Comparison of ENCODE assay signal across 8 cellular contexts in the genomic region with DNA sequence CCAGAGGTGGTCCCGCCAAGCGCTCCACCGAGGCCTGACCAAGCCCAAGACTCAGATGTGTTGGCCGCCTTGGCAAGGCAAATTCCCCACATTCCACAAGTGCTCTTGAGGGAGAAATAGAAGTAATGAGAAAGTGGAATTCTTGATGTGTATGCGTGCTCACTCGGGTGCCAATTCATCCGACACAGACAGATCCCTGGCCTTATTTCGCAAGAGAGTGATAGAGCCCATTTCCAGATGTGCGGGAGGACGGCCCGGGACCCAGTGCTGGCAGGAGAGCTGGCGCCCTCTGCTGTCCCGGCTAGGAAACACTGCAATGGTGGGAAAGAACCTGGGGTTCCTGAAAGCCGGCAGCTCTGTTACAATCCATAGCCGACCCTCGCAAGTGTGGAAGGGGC.
DNase-seq lines count a peak whose midpoint lies in the region.

No MANE protein-coding gene starts in this region.

- no peaks in the 10 kb centered on the region for H3K79me2 ChIP-seq in ACC112 (ENCODE audit: control insufficient read depth, insufficient read depth, low read length, unreplicated experiment)

- H3K4me3 ChIP-seq in ACC112 (ENCODE audit: low read depth, low read length), result peak overlapping the region; percentile 37

- H3K36me3 ChIP-seq in ACC112 (ENCODE audit: insufficient read depth, low read length), result no peaks in the 10 kb centered on the region

- peak; percentile 60 for DNase-seq in GM19238 (ENCODE audit: insufficient read length, low spot score)
- DNase-seq in NCI-H2171 (lab: John Stamatoyannopoulos, UW), result peak; percentile 48
- peak; percentile 24 to 48 (median 39) for DNase-seq in activated CD4-positive, CD25-positive, alpha-beta regulatory T cell (lab: John Stamatoyannopoulos, UW)
- peak; percentile 46 for DNase-seq in central memory CD4-positive, alpha-beta T cell
- DNase-seq in left kidney (ENCODE audit: low read depth, low spot score), result peak; percentile 88
- DNase-seq in stimulated activated CD4-positive, alpha-beta T cell treated with anti-CD3 and anti-CD28 coated beads, Interleukin-2, amount 100 ng/mL, for 24 hours, result peak; percentile 78 to 83
- DNase-seq in cerebellar nuclear complex (lab: John Stamatoyannopoulos, UW), result no peak

- H3K4me1 ChIP-seq in ACC112 (ENCODE audit: control insufficient read depth, insufficient read depth, low read length, unreplicated experiment), result peaks cover 49% of the 10 kb centered on the region

- no peaks in the 10 kb centered on the region for H3K27me3 ChIP-seq in ACC112 (ENCODE audit: insufficient read depth, low read length)

- peak overlapping the region; percentile 91 for H2AFZ ChIP-seq in ACC112 (ENCODE audit: low read length, unreplicated experiment)

- H3K27ac ChIP-seq in ACC112 (ENCODE audit: low read depth, low read length), result peak overlapping the region; percentile 79

Comparison
In these comparisons a context has a peak if more than half of its experiments do, and no peak if none do; other contexts are left out.
1. DNase-seq: peak in GM19238 (single experiment), NCI-H2171 (single experiment), activated CD4-positive, CD25-positive, alpha-beta regulatory T cell (4 of 4), central memory CD4-positive, alpha-beta T cell (single experiment), left kidney (single experiment) and stimulated activated CD4-positive, alpha-beta T cell treated with anti-CD3 and anti-CD28 coated beads, Interleukin-2, amount 100 ng/mL, for 24 hours (2 of 2); none in cerebellar nuclear complex (0 of 2).